36 cellular contexts compared by ENCODE assay signal in the genomic region with DNA sequence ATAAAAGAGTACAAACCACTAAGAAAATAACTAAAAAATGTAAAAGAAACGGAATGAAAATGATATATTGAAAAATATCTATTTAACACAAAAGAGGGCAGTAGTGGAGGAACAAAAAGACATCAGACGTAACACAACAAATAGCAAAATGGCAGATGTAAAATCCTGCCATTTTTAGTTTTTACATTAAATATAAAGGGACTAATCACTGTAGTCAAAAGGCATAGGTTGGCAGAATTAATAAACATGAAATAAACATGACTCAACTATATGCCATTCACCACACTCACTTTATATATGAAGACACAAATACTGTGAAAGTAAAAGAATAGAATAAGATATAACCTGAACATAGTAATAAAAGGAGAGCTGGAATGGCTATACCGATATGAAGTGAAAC. TPM values are rescaled to one million over a fixed set of nuclear protein-coding genes. Genes with fewer than 3 reads are reported as not detected.
"Had no signal": no experiment of that assay in that cellular context is flagged by ENCODE, and none has a peak within 500 bp of the region (broad histone marks: within the 10 kb centered on the region; RNA-seq: fewer than 3 reads in every experiment).

No MANE protein-coding gene starts in this region.

- H3K4me3 ChIP-seq: MG63 had no signal

- H3K36me3 ChIP-seq: MG63 had no signal

- H3K27me3 ChIP-seq: MG63 had no signal

- DNase-seq: Karpas-422, MG63, MM.1S, MV-4-11, NCI-H1048, NCI-H1092, NCI-H1092 treated with DMSO at 0.1 percent for 48 hours, NCI-H1105, NCI-H1105 treated with DMSO at 0.1 percent for 48 hours, NCI-H1417, NCI-H1417 treated with DMSO at 0.1 percent for 48 hours, NCI-H1436, NCI-H1436 treated with DMSO at 0.1 percent for 48 hours, NCI-H146, NCI-H1694, NCI-H1694 treated with DMSO at 0.1 percent for 48 hours, NCI-H187, NCI-H187 treated with DMSO at 0.1 percent for 48 hours, NCI-H2029, NCI-H2029 treated with DMSO at 0.1 percent for 48 hours, NCI-H2081, NCI-H2081 treated with DMSO at 0.1 percent for 48 hours, NCI-H2107, NCI-H2171, NCI-H2171 treated with DMSO at 0.1 percent for 48 hours, NCI-H2227 treated with DMSO at 0.1 percent for 48 hours, NCI-H226, NCI-H345, NCI-H446, NCI-H446 treated with DMSO at 0.1 percent for 48 hours, NCI-H510A, NCI-H510A treated with DMSO at 0.1 percent for 48 hours, NCI-H524 had no signal

RNA-seq across cellular contexts. Expression of gene MTUS2, which starts 11.0 kb away (rescaled TPM):
- total RNA-seq: LHCN-M2, MCF 10A, NCI-H460 had no signal
